Comparison of ENCODE assay signal across 31 cellular contexts in genomic region chr6:102352552-102352951, GRCh38.
"Had no signal": no experiment of that assay in that cellular context is flagged by ENCODE, and none has a peak within 500 bp of the region (broad histone marks: within the 10 kb centered on the region; RNA-seq: fewer than 3 reads in every experiment).

No MANE protein-coding gene starts in this region.

- H3K27ac ChIP-seq: left lung, lower lobe of right lung, pancreas, prostate gland, sigmoid colon, stomach, testis, thyroid gland, transverse colon, upper lobe of left lung, vagina had no signal

- H3K27me3 ChIP-seq: left lung, pancreas, sigmoid colon, stomach, testis, thyroid gland, transverse colon, upper lobe of left lung, vagina had no signal

- FAIRE-seq: islet of Langerhans, kidney, pancreas, small intestine had no signal

- H3K36me3 Mint-ChIP-seq: immature natural killer cell; mesothelial cell of epicardium; naive B cell; natural killer cell; stimulated activated memory B cell treated with anti-CD40 and anti-IgM and Interleukin-4, amounts not matched to agents 10 μg/mL and 1 μg/mL and 100 μg/mL, for 72 hours had no signal

- H3K9me3 Mint-ChIP-seq: nephron progenitor cell had no signal

- H3K4me1 Mint-ChIP-seq: immature natural killer cell; mesothelial cell of epicardium; naive B cell; natural killer cell; nephron progenitor cell; stimulated activated memory B cell treated with anti-CD40 and anti-IgM and Interleukin-4, amounts not matched to agents 10 μg/mL and 1 μg/mL and 100 μg/mL, for 72 hours had no signal

- H3K27ac Mint-ChIP-seq: immature natural killer cell; mesothelial cell of epicardium; natural killer cell; nephron progenitor cell; stimulated activated memory B cell treated with anti-CD40 and anti-IgM and Interleukin-4, amounts not matched to agents 10 μg/mL and 1 μg/mL and 100 μg/mL, for 72 hours had no signal

- H3K4me3 ChIP-seq: left lung, lower lobe of right lung, pancreas, prostate gland, sigmoid colon, stomach, testis, thyroid gland, transverse colon, upper lobe of left lung, vagina had no signal

- ATAC-seq: left colon; left lung; lower lobe of right lung; natural killer cell; pancreas; right cardiac atrium; stimulated activated memory B cell treated with anti-CD40 and anti-IgM and Interleukin-4, amounts not matched to agents 10 μg/mL and 1 μg/mL and 100 μg/mL, for 72 hours; stimulated activated naive CD8-positive, alpha-beta T cell treated with anti-CD3 and anti-CD28 coated beads, Interleukin-15, Interleukin-2, amounts not matched to agents 100 U/mL and 50 U/mL, for 24 hours had no signal

- H3K27me3 Mint-ChIP-seq: naive B cell; stimulated activated memory B cell treated with anti-CD40 and anti-IgM and Interleukin-4, amounts not matched to agents 10 μg/mL and 1 μg/mL and 100 μg/mL, for 72 hours had no signal

- H3K4me3 Mint-ChIP-seq: immature natural killer cell; mesothelial cell of epicardium; naive B cell; natural killer cell; nephron progenitor cell; stimulated activated memory B cell treated with anti-CD40 and anti-IgM and Interleukin-4, amounts not matched to agents 10 μg/mL and 1 μg/mL and 100 μg/mL, for 72 hours had no signal

- DNase-seq: hypothalamus; immature natural killer cell; kidney; left colon; left lung; lower lobe of right lung; mammary epithelial cell; naive B cell; natural killer cell; nephron progenitor cell; nucleus accumbens; pancreas; retina; right cardiac atrium; sigmoid colon; small intestine; stimulated activated CD4-positive, alpha-beta T cell treated with anti-CD3 and anti-CD28 coated beads, Interleukin-1b, Interleukin-23, amount 100 ng/mL, for 48 hours; stimulated activated CD4-positive, alpha-beta T cell treated with anti-CD3 and anti-CD28 coated beads, Interleukin-2, amount 100 ng/mL, for 48 hours; stimulated activated CD4-positive, alpha-beta T cell treated with anti-CD3 and anti-CD28 coated beads, Interleukin-4, amount 100 ng/mL, for 4 hours; stimulated activated CD8-positive, alpha-beta memory T cell treated with anti-CD3 and anti-CD28 coated beads, Interleukin-4, amount 100 ng/mL, for 48 hours; stimulated activated naive CD8-positive, alpha-beta T cell treated with anti-CD3 and anti-CD28 coated beads, Interleukin-15, Interleukin-2, amounts not matched to agents 100 U/mL and 50 U/mL, for 24 hours; stomach; testis; thyroid gland; transverse colon; upper lobe of left lung had no signal

- H3K36me3 ChIP-seq: left lung, lower lobe of right lung, pancreas, prostate gland, sigmoid colon, stomach, thyroid gland, transverse colon, upper lobe of left lung, vagina had no signal

- H3K4me1 ChIP-seq: left lung, lower lobe of right lung, pancreas, prostate gland, sigmoid colon, stomach, testis, thyroid gland, transverse colon, upper lobe of left lung, vagina had no signal

- H3K9me3 ChIP-seq: lower lobe of right lung, pancreas, prostate gland, sigmoid colon, testis, thyroid gland, transverse colon, upper lobe of left lung, vagina had no signal
